10 cellular contexts compared by ENCODE assay signal in genomic region chrX:69128573-69128972, GRCh38. TPM values are rescaled to one million over a fixed set of nuclear protein-coding genes. Genes with fewer than 3 reads are reported as not detected.
DNase-seq lines count a peak whose midpoint lies in the region; ATAC-seq and TF ChIP-seq lines count a peak whose summit lies in the region.
"Had no signal": no experiment of that assay in that cellular context is flagged by ENCODE, and none has a peak within 500 bp of the region (broad histone marks: within the 10 kb centered on the region; RNA-seq: fewer than 3 reads in every experiment).

No MANE protein-coding gene starts in this region.

- H3K27me3 ChIP-seq in heart right ventricle (peaks cover 0 to 77% (median 0%) of the 10 kb centered on the region in 7 donors), rectal smooth muscle tissue (ENCODE audit: control insufficient read depth, insufficient read depth, low read length) (peaks cover 4% of the 10 kb centered on the region), prostate gland (replicated peaks; ENCODE audit: insufficient read depth) (no peaks in the 10 kb centered on the region)

- TF ChIP-seq CTCF in WI38 (IDR thresholded peaks at IDR 0.05; ENCODE audit: low read depth, low read length) (no peak), heart right ventricle (IDR thresholded peaks at IDR 0.05) (no peak), GM20000 (IDR thresholded peaks at IDR 0.05; ENCODE audit: extremely low read depth, missing control alignments) (no peak), prostate gland (IDR thresholded peaks at IDR 0.05) (no peak)

- H3K4me3 ChIP-seq in WI38 (ENCODE audit: low read depth, low read length) (peak overlapping the region; percentile 15), heart right ventricle (peak overlapping the region in 6 of 10 donors; percentile 6 to 37 (median 24)), rectal smooth muscle tissue (ENCODE audit: low read length) (peak overlapping the region; percentile 23), prostate gland (no peak overlapping the region)
- H3K4me3 ChIP-seq: GM12878 had no signal

- no peaks in the 10 kb centered on the region for H3K36me3 ChIP-seq in heart right ventricle
- H3K36me3 ChIP-seq in rectal smooth muscle tissue (ENCODE audit: control insufficient read depth, insufficient read depth, low read length), result no peaks in the 10 kb centered on the region
- H3K36me3 ChIP-seq in prostate gland, result no peaks in the 10 kb centered on the region

- DNase-seq in ELF-1 (ENCODE audit: low read depth, low spot score) (peak; percentile 79), heart right ventricle (peak; percentile 9 to 38), GM20000 (ENCODE audit: low spot score) (no peak), foreskin melanocyte (no peak), prostate gland (ENCODE audit: low spot score) (no peak), SHP77 treated with DMSO at 0.1 percent for 48 hours (lab: John Stamatoyannopoulos, UW) (no peak)
- DNase-seq: CD4-positive, alpha-beta memory T cell had no signal

- no peak overlapping the region for H3K27ac ChIP-seq in heart right ventricle
- H3K27ac ChIP-seq in rectal smooth muscle tissue (ENCODE audit: low read depth, low read length), result peak overlapping the region; percentile 19
- no peak overlapping the region for H3K27ac ChIP-seq in prostate gland

- TF ChIP-seq POLR2A in prostate gland (IDR thresholded peaks at IDR 0.05), result no peak

- no peak overlapping the region for H3K9ac ChIP-seq in rectal smooth muscle tissue (ENCODE audit: low read length)

- peaks cover 0 to 5% (median 0%) of the 10 kb centered on the region in 9 donors for H3K4me1 ChIP-seq in heart right ventricle
- no peaks in the 10 kb centered on the region for H3K4me1 ChIP-seq in rectal smooth muscle tissue (ENCODE audit: control insufficient read depth, insufficient read depth, low read length)
- H3K4me1 ChIP-seq in prostate gland (replicated peaks), result no peaks in the 10 kb centered on the region

- ATAC-seq in heart right ventricle, result peak; percentile 48 to 70 (median 62)
- ATAC-seq: GM12878 had no signal

- intact Hi-C loops in heart right ventricle (cut with DNase I), result no loop called here
- intact Hi-C loops in prostate gland (cut with DNase I), result no loop called here

- H3K9me3 ChIP-seq in heart right ventricle (no peaks in the 10 kb centered on the region), prostate gland (no peaks in the 10 kb centered on the region)

- 0 to 8% methylated on average over 8 to 35 of the region's 35 CpGs for WGBS in heart right ventricle, 2 donors
- 5% methylated on average over 19 of the region's 35 CpGs for WGBS in prostate gland

RNA-seq across cellular contexts. Expression of gene PJA1, which starts 36.7 kb away (rescaled TPM):
- total RNA-seq in heart right ventricle (10 to 100 TPM in 9 of 10 donors, 1 to 10 TPM in 1; 9.0 to 20.2 (median 16.6) TPM), prostate gland (10 to 100 TPM; 28.0 to 89.9 TPM)
- 10 to 100 TPM in 1 of 2 donors, 1 to 10 TPM in 1; 4.5 to 10.8 TPM for polyA plus RNA-seq in heart right ventricle

Comparison
In these comparisons a context has a peak if more than half of its experiments do, and no peak if none do; other contexts are left out.
1. DNase-seq: peak in ELF-1 (single experiment) and heart right ventricle (2 of 2); none in GM20000 (single experiment), foreskin melanocyte (single experiment), prostate gland (single experiment) and SHP77 treated with DMSO at 0.1 percent for 48 hours (single experiment).
2. H3K4me3 ChIP-seq: peak in WI38 (single experiment), heart right ventricle (6 of 10) and rectal smooth muscle tissue (single experiment); none in prostate gland (0 of 2).